ENCODE assay signal across 24 cellular contexts in the genomic region with DNA sequence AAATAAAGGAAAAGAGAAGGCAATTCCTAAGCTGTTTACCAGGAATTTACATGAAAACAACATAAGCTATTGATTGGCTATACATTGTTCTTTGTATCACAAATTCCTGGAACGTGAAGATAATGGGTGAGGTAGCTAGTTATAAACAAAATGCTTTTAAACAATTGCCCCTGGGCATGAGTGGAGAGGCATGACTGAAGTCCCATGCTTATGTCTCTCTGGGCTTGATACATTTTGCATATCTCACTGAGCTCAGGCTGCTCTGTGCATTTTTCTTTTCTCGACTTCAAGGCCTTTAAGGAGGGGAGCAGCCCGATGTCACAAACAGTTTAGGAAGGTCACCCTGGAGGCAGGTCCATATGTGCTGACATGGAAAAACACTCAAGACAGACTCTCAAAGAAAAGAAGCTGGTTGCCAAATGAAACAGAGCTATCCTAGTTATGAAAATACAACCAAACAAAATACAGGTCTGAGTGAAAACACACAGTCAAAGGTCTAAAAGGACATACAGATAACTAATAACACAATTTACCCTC.
DNase-seq lines count a peak whose midpoint lies in the region; ATAC-seq, FAIRE-seq and TF ChIP-seq lines count a peak whose summit lies in the region.
"Had no signal": no experiment of that assay in that cellular context is flagged by ENCODE, and none has a peak within 500 bp of the region (broad histone marks: within the 10 kb centered on the region; RNA-seq: fewer than 3 reads in every experiment).

No MANE protein-coding gene starts in this region.

- H3K4me3 Mint-ChIP-seq in astrocyte (ENCODE audit: unreplicated experiment) (no peak overlapping the region), nephron (no peak overlapping the region)
- H3K4me3 Mint-ChIP-seq: CD4-positive, alpha-beta T cell had no signal

- no peaks in the 10 kb centered on the region for H3K79me2 ChIP-seq in astrocyte (ENCODE audit: insufficient read depth, low read length)
- no peaks in the 10 kb centered on the region for H3K79me2 ChIP-seq in MM.1S (ENCODE audit: low read length)

- H3K36me3 ChIP-seq in astrocyte (ENCODE audit: insufficient read depth, low read length) = no peaks in the 10 kb centered on the region
- H3K36me3 ChIP-seq in A673 (ENCODE audit: insufficient read depth, low read length, poor library complexity, severe bottlenecking) = no peaks in the 10 kb centered on the region
- H3K36me3 ChIP-seq in MM.1S (replicated peaks; ENCODE audit: insufficient read depth, low read length) = no peaks in the 10 kb centered on the region
- H3K36me3 ChIP-seq: BLaER1 had no signal

- POLR2A ChIA-PET in A673 (lab: Charles Lee; ENCODE audit: low non-redundant PET) = no interaction called here

- H2AFZ ChIP-seq in astrocyte (ENCODE audit: low read depth, low read length) (no peak overlapping the region), MM.1S (ENCODE audit: low read length) (no peak overlapping the region)
- H2AFZ ChIP-seq: PC-9 had no signal

- H3K36me3 Mint-ChIP-seq in astrocyte (ENCODE audit: low read depth, unreplicated experiment) (no peaks in the 10 kb centered on the region), nephron (ENCODE audit: low read depth) (no peaks in the 10 kb centered on the region)

- H3K4me2 ChIP-seq in astrocyte (ENCODE audit: low read length) (no peak overlapping the region), MM.1S (ENCODE audit: low read depth, low read length) (no peak overlapping the region)
- H3K4me2 ChIP-seq: BLaER1, PC-9 had no signal

- intact Hi-C loops in left ventricle myocardium superior (cut with micrococcal nuclease) = no loop called here
- intact Hi-C loops in Right ventricle myocardium inferior (cut with DNase I) = no loop called here
- intact Hi-C loops in A673 (cut with micrococcal nuclease; ENCODE audit: unreplicated experiment) = no loop called here

- ATAC-seq in left ventricle myocardium superior (peak; percentile 77), Right ventricle myocardium inferior (no peak)
- ATAC-seq: GM12878, SK-N-SH treated with all-trans-retinoic acid at 6 μM for 48 hours had no signal

- no peaks in the 10 kb centered on the region for H3K9me2 ChIP-seq in MM.1S (replicated peaks; ENCODE audit: insufficient read depth, low read length)

- H3K27me3 Mint-ChIP-seq in astrocyte (ENCODE audit: low read depth, unreplicated experiment) = peaks cover 3% of the 10 kb centered on the region
- H3K27me3 Mint-ChIP-seq in nephron (ENCODE audit: low read depth) = peaks cover 6% of the 10 kb centered on the region
- H3K27me3 Mint-ChIP-seq: CD4-positive, alpha-beta T cell had no signal

- H3K9me3 Mint-ChIP-seq in astrocyte (ENCODE audit: unreplicated experiment) (no peaks in the 10 kb centered on the region), nephron (no peaks in the 10 kb centered on the region)
- H3K9me3 Mint-ChIP-seq: CD4-positive, alpha-beta T cell had no signal

- H3K4me3 ChIP-seq in astrocyte (ENCODE audit: insufficient read depth, low read depth, low read length) = no peak overlapping the region
- no peak overlapping the region for H3K4me3 ChIP-seq in A673 (ENCODE audit: low read depth, low read length, poor library complexity, severe bottlenecking)
- H3K4me3 ChIP-seq in MM.1S (ENCODE audit: low read length) = no peak overlapping the region
- H3K4me3 ChIP-seq: BLaER1, GM12878, PC-9 had no signal

- H3K9me3 ChIP-seq in astrocyte (ENCODE audit: insufficient read depth, low read depth, low read length) = no peaks in the 10 kb centered on the region
- H3K9me3 ChIP-seq in A673 (ENCODE audit: low read depth, low read length, poor library complexity, severe bottlenecking) = no peaks in the 10 kb centered on the region
- no peaks in the 10 kb centered on the region for H3K9me3 ChIP-seq in MM.1S (replicated peaks; ENCODE audit: insufficient read depth, low read length)
- H3K9me3 ChIP-seq: BLaER1 had no signal

- CTCF ChIA-PET in A673 (lab: Charles Lee) = no interaction called here

- no peak for DNase-seq in left ventricle myocardium superior
- DNase-seq in Right ventricle myocardium inferior (ENCODE audit: missing footprints) = no peak
- no peak for DNase-seq in astrocyte (ENCODE audit: low read depth)
- no peak for DNase-seq in A673 (ENCODE audit: low spot score)
- DNase-seq in HUDEP-2 (lab: John Stamatoyannopoulos, UW; ENCODE audit: unreplicated experiment in 76 of 76) = no peak
- DNase-seq in MM.1S = no peak
- DNase-seq: ACHN; CD4-positive, alpha-beta T cell; COR-L47; DMS 273 treated with DMSO at 0.1 percent for 48 hours; DND-41; HCEC 1CT; IMR-90; MV-4-11; NCI-H1694; NCI-H2081; NCI-H748 treated with DMSO at 0.1 percent for 48 hours; PC-9; RPMI8226; SIG-M5 had no signal

- no peak overlapping the region for H3K9ac ChIP-seq in astrocyte (ENCODE audit: low read length)
- no peak overlapping the region for H3K9ac ChIP-seq in MM.1S (ENCODE audit: low read length)
- H3K9ac ChIP-seq: BLaER1 had no signal

- BruUV-seq in A673 (replicated peaks; lab: Mats Ljungman, UMichigan) = no TSS peak

- H3K27ac Mint-ChIP-seq in astrocyte (ENCODE audit: unreplicated experiment) = peak overlapping the region; percentile 50
- H3K27ac Mint-ChIP-seq in nephron = peak overlapping the region in 2 of 3 experiments; percentile 41 to 57
- H3K27ac Mint-ChIP-seq: CD4-positive, alpha-beta T cell had no signal

- H3K27ac ChIP-seq in astrocyte (ENCODE audit: low read depth, low read length) = no peak overlapping the region
- no peak overlapping the region for H3K27ac ChIP-seq in A673 (ENCODE audit: low read depth, low read length, poor library complexity, severe bottlenecking)
- H3K27ac ChIP-seq in MM.1S (ENCODE audit: low read length) = no peak overlapping the region
- H3K27ac ChIP-seq: BLaER1, PC-9 had no signal

- FAIRE-seq in astrocyte (lab: Jason Lieb, UNC) = no peak
- FAIRE-seq: GM12878 had no signal

- H4K20me1 ChIP-seq in astrocyte (ENCODE audit: insufficient read depth, low read length) (no peaks in the 10 kb centered on the region), MM.1S (ENCODE audit: insufficient read depth, low read length) (no peaks in the 10 kb centered on the region)
- H4K20me1 ChIP-seq: BLaER1 had no signal

- H3K4me1 Mint-ChIP-seq in astrocyte (ENCODE audit: low read depth, unreplicated experiment) (peaks cover 2% of the 10 kb centered on the region), nephron (no peaks in the 10 kb centered on the region)

- TF ChIP-seq CTCF in astrocyte (IDR thresholded peaks at IDR 0.05; ENCODE audit: insufficient read depth, low read depth, low read length) = no peak
- no peak for TF ChIP-seq CTCF in nephron (IDR thresholded peaks at IDR 0.05; ENCODE audit: unreplicated experiment in 3 of 3)
- TF ChIP-seq CTCF in A673 (conservative IDR thresholded peaks at IDR 0.05; ENCODE audit: low read depth, low read length) = no peak
- no peak for TF ChIP-seq CTCF in MM.1S (IDR thresholded peaks at IDR 0.05; ENCODE audit: low read length)

- no peaks in the 10 kb centered on the region for H3F3A ChIP-seq in MM.1S (ENCODE audit: insufficient read depth, low read length)

- no peaks in the 10 kb centered on the region for H3K4me1 ChIP-seq in astrocyte (ENCODE audit: insufficient read depth, low read length)
- no peaks in the 10 kb centered on the region for H3K4me1 ChIP-seq in A673 (ENCODE audit: insufficient read depth, low read length, poor library complexity, severe bottlenecking)
- no peaks in the 10 kb centered on the region for H3K4me1 ChIP-seq in MM.1S (ENCODE audit: low read length)
- H3K4me1 ChIP-seq: BLaER1 had no signal

- H3K27me3 ChIP-seq in astrocyte (ENCODE audit: insufficient read depth, low read length) (no peaks in the 10 kb centered on the region), A673 (replicated peaks; ENCODE audit: insufficient read depth, low read depth, low read length, poor library complexity) (no peaks in the 10 kb centered on the region), MM.1S (replicated peaks; ENCODE audit: insufficient read depth, low read length) (no peaks in the 10 kb centered on the region)
- H3K27me3 ChIP-seq: BLaER1 had no signal
